Comparison of ENCODE assay signal across 2 cellular contexts in the genomic region with DNA sequence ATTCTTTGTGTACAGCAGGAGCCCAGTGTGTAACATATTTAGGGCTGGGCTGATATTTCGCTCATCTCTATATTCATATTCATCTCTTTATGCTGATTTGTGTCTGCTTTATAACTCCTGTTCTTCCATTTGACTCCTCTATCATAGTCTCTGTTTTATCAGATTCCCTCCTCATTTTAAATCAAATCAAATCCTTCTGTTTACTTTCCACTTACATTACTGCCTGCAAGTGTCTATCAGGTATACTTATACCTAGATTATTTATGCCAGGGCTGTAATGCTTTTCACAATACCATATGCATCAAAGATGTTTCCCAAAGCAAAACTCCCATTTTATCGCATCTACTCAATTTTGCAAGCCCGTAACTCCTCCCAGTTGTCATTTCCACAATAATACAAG.
A peak's percentile ranks its signal among the peaks of the same experiment; 100 is the strongest.
TF ChIP-seq lines count a peak whose summit lies in the region.

No MANE protein-coding gene starts in this region.

TF ChIP-seq in SK-N-SH, 30 proteins besides CTCF, POLR2A, EP300 and RAD21:
- TF ChIP-seq GATA2 (CRISPR knock-in tag; IDR thresholded peaks at IDR 0.05) (peak; percentile 85), RXRA (IDR thresholded peaks at IDR 0.05; ENCODE audit: borderline replicate concordance, low read depth) (no peak)
TF ChIP-seq in SK-N-SH: peak in this region for 1.

TF ChIP-seq in SK-N-SH treated with all-trans-retinoic acid at 6 μM for 48 hours, 23 proteins besides CTCF, POLR2A, EP300 and RAD21:
- TF ChIP-seq, protein P1, sequence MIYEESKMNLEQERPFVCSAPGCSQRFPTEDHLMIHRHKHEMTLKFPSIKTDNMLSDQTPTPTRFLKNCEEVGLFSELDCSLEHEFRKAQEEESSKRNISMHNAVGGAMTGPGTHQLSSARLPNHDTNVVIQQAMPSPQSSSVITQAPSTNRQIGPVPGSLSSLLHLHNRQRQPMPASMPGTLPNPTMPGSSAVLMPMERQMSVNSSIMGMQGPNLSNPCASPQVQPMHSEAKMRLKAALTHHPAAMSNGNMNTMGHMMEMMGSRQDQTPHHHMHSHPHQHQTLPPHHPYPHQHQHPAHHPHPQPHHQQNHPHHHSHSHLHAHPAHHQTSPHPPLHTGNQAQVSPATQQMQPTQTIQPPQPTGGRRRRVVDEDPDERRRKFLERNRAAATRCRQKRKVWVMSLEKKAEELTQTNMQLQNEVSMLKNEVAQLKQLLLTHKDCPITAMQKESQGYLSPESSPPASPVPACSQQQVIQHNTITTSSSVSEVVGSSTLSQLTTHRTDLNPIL (CRISPR knock-in tag; IDR thresholded peaks at IDR 0.05; ENCODE audit: low read depth) = no peak
- TF ChIP-seq CSDC2 (CRISPR knock-in tag; IDR thresholded peaks at IDR 0.05) (no peak), ZNF565 (CRISPR knock-in tag; conservative IDR thresholded peaks at IDR 0.05; ENCODE audit: low read depth) (no peak), GLIS3 (CRISPR knock-in tag; IDR thresholded peaks at IDR 0.05) (no peak), PPARA (CRISPR knock-in tag; IDR thresholded peaks at IDR 0.05; ENCODE audit: borderline replicate concordance) (no peak), RARB (CRISPR knock-in tag; IDR thresholded peaks at IDR 0.05) (no peak), ZNF70 (CRISPR knock-in tag; IDR thresholded peaks at IDR 0.05) (no peak)
- TF ChIP-seq, protein P2, sequence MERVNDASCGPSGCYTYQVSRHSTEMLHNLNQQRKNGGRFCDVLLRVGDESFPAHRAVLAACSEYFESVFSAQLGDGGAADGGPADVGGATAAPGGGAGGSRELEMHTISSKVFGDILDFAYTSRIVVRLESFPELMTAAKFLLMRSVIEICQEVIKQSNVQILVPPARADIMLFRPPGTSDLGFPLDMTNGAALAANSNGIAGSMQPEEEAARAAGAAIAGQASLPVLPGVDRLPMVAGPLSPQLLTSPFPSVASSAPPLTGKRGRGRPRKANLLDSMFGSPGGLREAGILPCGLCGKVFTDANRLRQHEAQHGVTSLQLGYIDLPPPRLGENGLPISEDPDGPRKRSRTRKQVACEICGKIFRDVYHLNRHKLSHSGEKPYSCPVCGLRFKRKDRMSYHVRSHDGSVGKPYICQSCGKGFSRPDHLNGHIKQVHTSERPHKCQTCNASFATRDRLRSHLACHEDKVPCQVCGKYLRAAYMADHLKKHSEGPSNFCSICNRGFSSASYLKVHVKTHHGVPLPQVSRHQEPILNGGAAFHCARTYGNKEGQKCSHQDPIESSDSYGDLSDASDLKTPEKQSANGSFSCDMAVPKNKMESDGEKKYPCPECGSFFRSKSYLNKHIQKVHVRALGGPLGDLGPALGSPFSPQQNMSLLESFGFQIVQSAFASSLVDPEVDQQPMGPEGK (CRISPR knock-in tag; IDR thresholded peaks at IDR 0.05; ENCODE audit: borderline replicate concordance) = no peak
- TF ChIP-seq, protein P3, sequence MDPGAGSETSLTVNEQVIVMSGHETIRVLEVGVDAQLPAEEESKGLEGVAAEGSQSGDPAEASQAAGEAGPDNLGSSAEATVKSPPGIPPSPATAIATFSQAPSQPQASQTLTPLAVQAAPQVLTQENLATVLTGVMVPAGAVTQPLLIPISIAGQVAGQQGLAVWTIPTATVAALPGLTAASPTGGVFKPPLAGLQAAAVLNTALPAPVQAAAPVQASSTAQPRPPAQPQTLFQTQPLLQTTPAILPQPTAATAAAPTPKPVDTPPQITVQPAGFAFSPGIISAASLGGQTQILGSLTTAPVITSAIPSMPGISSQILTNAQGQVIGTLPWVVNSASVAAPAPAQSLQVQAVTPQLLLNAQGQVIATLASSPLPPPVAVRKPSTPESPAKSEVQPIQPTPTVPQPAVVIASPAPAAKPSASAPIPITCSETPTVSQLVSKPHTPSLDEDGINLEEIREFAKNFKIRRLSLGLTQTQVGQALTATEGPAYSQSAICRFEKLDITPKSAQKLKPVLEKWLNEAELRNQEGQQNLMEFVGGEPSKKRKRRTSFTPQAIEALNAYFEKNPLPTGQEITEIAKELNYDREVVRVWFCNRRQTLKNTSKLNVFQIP (CRISPR knock-in tag; IDR thresholded peaks at IDR 0.05; ENCODE audit: borderline replicate concordance, low read depth) = no peak
